19 cellular contexts compared by ENCODE assay signal in the genomic region with DNA sequence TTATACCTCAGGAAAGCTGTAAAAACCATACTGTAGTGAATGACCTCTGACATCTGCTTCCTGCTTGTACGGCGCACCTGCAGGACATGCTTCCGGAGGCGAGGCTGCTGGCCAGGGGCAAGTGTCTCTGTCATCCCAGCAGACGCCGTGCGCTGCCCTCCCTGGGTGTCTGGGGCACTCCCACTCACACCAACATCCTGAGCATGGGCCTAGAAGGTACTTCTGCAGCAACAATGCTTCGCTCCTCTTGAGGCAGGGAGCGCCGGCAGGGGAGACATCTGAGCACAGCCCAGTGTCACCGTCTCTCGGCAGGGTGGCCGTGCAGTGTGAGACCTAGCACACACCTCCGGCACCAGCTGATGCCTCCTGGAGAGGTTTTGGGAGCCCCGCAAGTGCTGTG.
"Had no signal": no experiment of that assay in that cellular context is flagged by ENCODE, and none has a peak within 500 bp of the region (broad histone marks: within the 10 kb centered on the region; RNA-seq: fewer than 3 reads in every experiment).

No MANE protein-coding gene starts in this region.

- H3K36me3 ChIP-seq: sigmoid colon, thoracic aorta had no signal

- H3K27me3 ChIP-seq: hepatocyte, sigmoid colon had no signal

- H2AFZ ChIP-seq: hepatocyte had no signal

- H3K9me3 ChIP-seq: sigmoid colon, thoracic aorta had no signal

- DNase-seq: activated CD4-positive, alpha-beta T cell treated with anti-CD3 and anti-CD28 coated beads, Interleukin-2, amount 10 ng/mL, durations not matched to agents 24 days and 14 days; activated CD8-positive, alpha-beta memory T cell treated with anti-CD3 and anti-CD28 coated beads, Interleukin-2, amount 10 ng/mL, durations not matched to agents 7 days and 5 days; activated CD8-positive, alpha-beta T cell treated with anti-CD3 and anti-CD28 coated beads for 36 hours; activated naive CD4-positive, alpha-beta T cell; amniotic stem cell; cerebellar nuclear complex; cortex of kidney; nucleus accumbens; sigmoid colon; stimulated activated CD4-positive, alpha-beta T cell treated with anti-CD3 and anti-CD28 coated beads, Interleukin-2, amount 100 ng/mL, for 48 hours; stimulated activated CD8-positive, alpha-beta memory T cell treated with anti-CD3 and anti-CD28 coated beads, Interleukin-4, amount 100 ng/mL, for 48 hours; stimulated activated naive CD4-positive, alpha-beta T cell; T-cell had no signal

- H3K79me2 ChIP-seq: hepatocyte had no signal

- ATAC-seq: activated CD4-positive, CD25-positive, alpha-beta regulatory T cell treated with anti-CD3 and anti-CD28 coated beads, Interleukin-2, amount 50 U/mL, for 24 hours; activated CD8-positive, alpha-beta memory T cell treated with anti-CD3 and anti-CD28 coated beads, Interleukin-2, amount 10 ng/mL, durations not matched to agents 7 days and 5 days; activated CD8-positive, alpha-beta T cell treated with anti-CD3 and anti-CD28 coated beads for 36 hours; SK-N-SH treated with all-trans-retinoic acid at 6 μM for 48 hours; T-cell had no signal

- H3K4me1 ChIP-seq: sigmoid colon had no signal

- H3K4me3 ChIP-seq: hepatocyte, sigmoid colon, thoracic aorta had no signal

- H3K4me2 ChIP-seq: hepatocyte had no signal

- H3K27ac ChIP-seq: epithelial cell of prostate, hepatocyte, sigmoid colon, thoracic aorta, VCaP had no signal
